Comparison of ENCODE assay signal across 17 cellular contexts in the genomic region with DNA sequence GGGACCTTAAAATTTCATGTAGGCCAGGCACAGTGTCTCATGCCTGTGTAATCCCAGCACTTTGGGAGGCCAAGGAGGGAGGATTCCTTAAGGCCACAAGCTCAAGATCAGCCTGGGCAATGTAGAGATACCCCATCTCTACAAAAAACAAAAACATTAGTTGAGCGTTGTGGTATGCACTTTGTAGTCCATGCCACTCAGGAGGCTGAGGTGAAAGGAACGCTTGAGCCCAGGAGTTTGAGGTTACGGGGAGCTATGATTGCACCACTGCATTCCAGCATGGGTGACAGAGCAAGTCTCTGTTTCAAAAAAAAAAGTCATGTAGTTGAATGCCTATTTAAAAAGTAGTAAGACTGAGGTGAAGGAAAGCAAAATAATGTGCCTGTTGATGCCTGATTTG.
"Had no signal": no experiment of that assay in that cellular context is flagged by ENCODE, and none has a peak within 500 bp of the region (broad histone marks: within the 10 kb centered on the region; RNA-seq: fewer than 3 reads in every experiment).

No MANE protein-coding gene starts in this region.

- H3K27ac ChIP-seq: body of pancreas, heart left ventricle, ovary, sigmoid colon, stomach, testis, upper lobe of left lung had no signal

- H3K27me3 ChIP-seq: body of pancreas, ovary, sigmoid colon, stomach, testis, upper lobe of left lung had no signal

- ATAC-seq: activated T-helper 17 cell treated with anti-CD3 and anti-CD28 coated beads, Interleukin-2, amount 50 U/mL, for 72 hours; body of pancreas; heart left ventricle; left cardiac atrium had no signal

- H3K36me3 ChIP-seq: heart left ventricle, ovary, sigmoid colon, stomach, upper lobe of left lung had no signal

- DNase-seq: activated CD4-positive, alpha-beta T cell treated with anti-CD3 and anti-CD28 coated beads, Interleukin-2, amount 50 U/mL, for 1 hour; activated naive CD4-positive, alpha-beta T cell treated with Interleukin-2 at 50 U/mL for 16 hours; body of pancreas; cerebellar nuclear complex; effector memory CD4-positive, alpha-beta T cell; foreskin melanocyte; heart left ventricle; immature natural killer cell; left cardiac atrium; ovary; sigmoid colon; stimulated activated CD4-positive, alpha-beta T cell treated with anti-CD3 and anti-CD28 coated beads, Interleukin-1b, Interleukin-23, amount 100 ng/mL, for 48 hours; stomach; testis; upper lobe of left lung had no signal

- H3K9me3 ChIP-seq: body of pancreas, heart left ventricle, ovary, sigmoid colon, stomach, testis, upper lobe of left lung had no signal

- H3K4me1 ChIP-seq: body of pancreas, heart left ventricle, sigmoid colon, stomach, testis, upper lobe of left lung had no signal

- H3K4me3 ChIP-seq: body of pancreas, heart left ventricle, lung, ovary, sigmoid colon, stomach, testis, upper lobe of left lung had no signal
